In genomic region chr16:9077001-9077809, GRCh38 we compare ENCODE assay signal across 1 cellular context.
TF ChIP-seq lines count a peak whose summit lies in the region.

No MANE protein-coding gene starts in this region.

TF ChIP-seq in GM23338, 12 proteins besides CTCF, POLR2A, EP300 and RAD21 (continued from another document):
- TF ChIP-seq, protein P1, sequence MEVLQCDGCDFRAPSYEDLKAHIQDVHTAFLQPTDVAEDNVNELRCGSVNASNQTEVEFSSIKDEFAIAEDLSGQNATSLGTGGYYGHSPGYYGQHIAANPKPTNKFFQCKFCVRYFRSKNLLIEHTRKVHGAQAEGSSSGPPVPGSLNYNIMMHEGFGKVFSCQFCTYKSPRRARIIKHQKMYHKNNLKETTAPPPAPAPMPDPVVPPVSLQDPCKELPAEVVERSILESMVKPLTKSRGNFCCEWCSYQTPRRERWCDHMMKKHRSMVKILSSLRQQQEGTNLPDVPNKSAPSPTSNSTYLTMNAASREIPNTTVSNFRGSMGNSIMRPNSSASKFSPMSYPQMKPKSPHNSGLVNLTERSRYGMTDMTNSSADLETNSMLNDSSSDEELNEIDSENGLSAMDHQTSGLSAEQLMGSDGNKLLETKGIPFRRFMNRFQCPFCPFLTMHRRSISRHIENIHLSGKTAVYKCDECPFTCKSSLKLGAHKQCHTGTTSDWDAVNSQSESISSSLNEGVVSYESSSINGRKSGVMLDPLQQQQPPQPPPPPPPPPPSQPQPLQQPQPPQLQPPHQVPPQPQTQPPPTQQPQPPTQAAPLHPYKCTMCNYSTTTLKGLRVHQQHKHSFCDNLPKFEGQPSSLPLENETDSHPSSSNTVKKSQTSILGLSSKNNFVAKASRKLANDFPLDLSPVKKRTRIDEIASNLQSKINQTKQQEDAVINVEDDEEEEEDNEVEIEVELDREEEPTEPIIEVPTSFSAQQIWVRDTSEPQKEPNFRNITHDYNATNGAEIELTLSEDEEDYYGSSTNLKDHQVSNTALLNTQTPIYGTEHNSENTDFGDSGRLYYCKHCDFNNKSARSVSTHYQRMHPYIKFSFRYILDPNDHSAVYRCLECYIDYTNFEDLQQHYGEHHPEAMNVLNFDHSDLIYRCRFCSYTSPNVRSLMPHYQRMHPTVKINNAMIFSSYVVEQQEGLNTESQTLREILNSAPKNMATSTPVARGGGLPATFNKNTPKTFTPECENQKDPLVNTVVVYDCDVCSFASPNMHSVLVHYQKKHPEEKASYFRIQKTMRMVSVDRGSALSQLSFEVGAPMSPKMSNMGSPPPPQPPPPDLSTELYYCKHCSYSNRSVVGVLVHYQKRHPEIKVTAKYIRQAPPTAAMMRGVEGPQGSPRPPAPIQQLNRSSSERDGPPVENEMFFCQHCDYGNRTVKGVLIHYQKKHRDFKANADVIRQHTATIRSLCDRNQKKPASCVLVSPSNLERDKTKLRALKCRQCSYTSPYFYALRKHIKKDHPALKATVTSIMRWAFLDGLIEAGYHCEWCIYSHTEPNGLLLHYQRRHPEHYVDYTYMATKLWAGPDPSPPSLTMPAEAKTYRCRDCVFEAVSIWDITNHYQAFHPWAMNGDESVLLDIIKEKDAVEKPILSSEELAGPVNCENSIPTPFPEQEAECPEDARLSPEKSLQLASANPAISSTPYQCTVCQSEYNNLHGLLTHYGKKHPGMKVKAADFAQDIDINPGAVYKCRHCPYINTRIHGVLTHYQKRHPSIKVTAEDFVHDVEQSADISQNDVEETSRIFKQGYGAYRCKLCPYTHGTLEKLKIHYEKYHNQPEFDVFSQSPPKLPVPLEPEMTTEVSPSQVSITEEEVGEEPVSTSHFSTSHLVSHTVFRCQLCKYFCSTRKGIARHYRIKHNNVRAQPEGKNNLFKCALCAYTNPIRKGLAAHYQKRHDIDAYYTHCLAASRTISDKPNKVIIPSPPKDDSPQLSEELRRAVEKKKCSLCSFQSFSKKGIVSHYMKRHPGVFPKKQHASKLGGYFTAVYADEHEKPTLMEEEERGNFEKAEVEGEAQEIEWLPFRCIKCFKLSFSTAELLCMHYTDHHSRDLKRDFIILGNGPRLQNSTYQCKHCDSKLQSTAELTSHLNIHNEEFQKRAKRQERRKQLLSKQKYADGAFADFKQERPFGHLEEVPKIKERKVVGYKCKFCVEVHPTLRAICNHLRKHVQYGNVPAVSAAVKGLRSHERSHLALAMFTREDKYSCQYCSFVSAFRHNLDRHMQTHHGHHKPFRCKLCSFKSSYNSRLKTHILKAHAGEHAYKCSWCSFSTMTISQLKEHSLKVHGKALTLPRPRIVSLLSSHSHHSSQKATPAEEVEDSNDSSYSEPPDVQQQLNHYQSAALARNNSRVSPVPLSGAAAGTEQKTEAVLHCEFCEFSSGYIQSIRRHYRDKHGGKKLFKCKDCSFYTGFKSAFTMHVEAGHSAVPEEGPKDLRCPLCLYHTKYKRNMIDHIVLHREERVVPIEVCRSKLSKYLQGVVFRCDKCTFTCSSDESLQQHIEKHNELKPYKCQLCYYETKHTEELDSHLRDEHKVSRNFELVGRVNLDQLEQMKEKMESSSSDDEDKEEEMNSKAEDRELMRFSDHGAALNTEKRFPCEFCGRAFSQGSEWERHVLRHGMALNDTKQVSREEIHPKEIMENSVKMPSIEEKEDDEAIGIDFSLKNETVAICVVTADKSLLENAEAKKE (CRISPR knock-in tag; IDR thresholded peaks at IDR 0.05) = no peak
- TF ChIP-seq ZNF331 (CRISPR knock-in tag; IDR thresholded peaks at IDR 0.05; ENCODE audit: low read depth) = no peak
- TF ChIP-seq, protein P2, sequence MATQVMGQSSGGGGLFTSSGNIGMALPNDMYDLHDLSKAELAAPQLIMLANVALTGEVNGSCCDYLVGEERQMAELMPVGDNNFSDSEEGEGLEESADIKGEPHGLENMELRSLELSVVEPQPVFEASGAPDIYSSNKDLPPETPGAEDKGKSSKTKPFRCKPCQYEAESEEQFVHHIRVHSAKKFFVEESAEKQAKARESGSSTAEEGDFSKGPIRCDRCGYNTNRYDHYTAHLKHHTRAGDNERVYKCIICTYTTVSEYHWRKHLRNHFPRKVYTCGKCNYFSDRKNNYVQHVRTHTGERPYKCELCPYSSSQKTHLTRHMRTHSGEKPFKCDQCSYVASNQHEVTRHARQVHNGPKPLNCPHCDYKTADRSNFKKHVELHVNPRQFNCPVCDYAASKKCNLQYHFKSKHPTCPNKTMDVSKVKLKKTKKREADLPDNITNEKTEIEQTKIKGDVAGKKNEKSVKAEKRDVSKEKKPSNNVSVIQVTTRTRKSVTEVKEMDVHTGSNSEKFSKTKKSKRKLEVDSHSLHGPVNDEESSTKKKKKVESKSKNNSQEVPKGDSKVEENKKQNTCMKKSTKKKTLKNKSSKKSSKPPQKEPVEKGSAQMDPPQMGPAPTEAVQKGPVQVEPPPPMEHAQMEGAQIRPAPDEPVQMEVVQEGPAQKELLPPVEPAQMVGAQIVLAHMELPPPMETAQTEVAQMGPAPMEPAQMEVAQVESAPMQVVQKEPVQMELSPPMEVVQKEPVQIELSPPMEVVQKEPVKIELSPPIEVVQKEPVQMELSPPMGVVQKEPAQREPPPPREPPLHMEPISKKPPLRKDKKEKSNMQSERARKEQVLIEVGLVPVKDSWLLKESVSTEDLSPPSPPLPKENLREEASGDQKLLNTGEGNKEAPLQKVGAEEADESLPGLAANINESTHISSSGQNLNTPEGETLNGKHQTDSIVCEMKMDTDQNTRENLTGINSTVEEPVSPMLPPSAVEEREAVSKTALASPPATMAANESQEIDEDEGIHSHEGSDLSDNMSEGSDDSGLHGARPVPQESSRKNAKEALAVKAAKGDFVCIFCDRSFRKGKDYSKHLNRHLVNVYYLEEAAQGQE (IDR thresholded peaks at IDR 0.05; ENCODE audit: unreplicated experiment) = no peak
- no peak for TF ChIP-seq EZH2phosphoT487 (IDR thresholded peaks at IDR 0.05; ENCODE audit: unreplicated experiment)
- no peak for TF ChIP-seq EZH2 (IDR thresholded peaks at IDR 0.05; ENCODE audit: low read depth, unreplicated experiment)
- no peak for TF ChIP-seq NANOG (IDR thresholded peaks at IDR 0.05; ENCODE audit: borderline replicate concordance)
- no peak for TF ChIP-seq STAT1 (IDR thresholded peaks at IDR 0.05; ENCODE audit: unreplicated experiment)
